In the genomic region with DNA sequence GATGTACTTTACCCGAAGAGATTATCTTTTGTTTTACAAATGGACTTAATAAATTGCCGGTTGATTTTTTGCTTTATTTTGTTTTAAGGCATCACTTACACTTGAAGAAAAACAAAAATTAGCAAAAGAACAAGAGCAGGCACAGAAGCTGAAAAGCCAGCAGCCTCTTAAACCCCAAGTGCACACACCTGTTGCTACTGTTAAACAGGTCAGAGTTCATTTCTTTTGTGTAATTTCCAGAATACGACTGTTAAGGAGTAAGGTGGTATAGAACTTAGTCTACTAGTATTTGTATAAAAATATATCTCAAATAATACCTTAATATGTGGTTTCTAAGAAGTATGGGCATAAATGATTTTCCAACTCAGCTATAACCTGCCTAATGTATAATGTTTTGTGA, we compare ENCODE assay signal across 23 cellular contexts. TPM values are rescaled to one million over a fixed set of nuclear protein-coding genes. Genes with fewer than 3 reads are reported as not detected.
"Had no signal": no experiment of that assay in that cellular context is flagged by ENCODE, and none has a peak within 500 bp of the region (broad histone marks: within the 10 kb centered on the region; RNA-seq: fewer than 3 reads in every experiment).

No MANE protein-coding gene starts in this region.

- H3K9me3 Mint-ChIP-seq: immature natural killer cell; memory B cell; stimulated activated naive B cell treated with anti-CD40 and anti-IgM and Interleukin-4, amounts not matched to agents 10 μg/mL and 1 μg/mL and 100 μg/mL, for 72 hours had no signal

- H3K9me3 ChIP-seq: colonic mucosa, esophagus squamous epithelium, psoas muscle, testis, tibial nerve had no signal

- ATAC-seq: psoas muscle; sciatic nerve; stimulated activated naive B cell treated with anti-CD40 and anti-IgM and Interleukin-4, amounts not matched to agents 10 μg/mL and 1 μg/mL and 100 μg/mL, for 72 hours; stimulated activated naive CD8-positive, alpha-beta T cell treated with anti-CD3 and anti-CD28 coated beads, Interleukin-15, amount 100 ng/mL, for 72 hours had no signal

- H3K4me1 Mint-ChIP-seq: immature natural killer cell; memory B cell; mesothelial cell of epicardium; naive B cell; nephron; stimulated activated naive B cell treated with anti-CD40 and anti-IgM and Interleukin-4, amounts not matched to agents 10 μg/mL and 1 μg/mL and 100 μg/mL, for 72 hours; stimulated activated naive CD8-positive, alpha-beta T cell treated with anti-CD3 and anti-CD28 coated beads, Interleukin-15, amount 100 ng/mL, for 72 hours had no signal

- H3K4me1 ChIP-seq: colonic mucosa, esophagus squamous epithelium, psoas muscle, testis had no signal

- H3K27me3 ChIP-seq: colonic mucosa, esophagus squamous epithelium, testis, tibial nerve had no signal

- FAIRE-seq: keratinocyte had no signal

- H3K27me3 Mint-ChIP-seq: memory B cell; naive B cell; stimulated activated naive B cell treated with anti-CD40 and anti-IgM and Interleukin-4, amounts not matched to agents 10 μg/mL and 1 μg/mL and 100 μg/mL, for 72 hours; stimulated activated naive CD8-positive, alpha-beta T cell treated with anti-CD3 and anti-CD28 coated beads, Interleukin-15, amount 100 ng/mL, for 72 hours had no signal

- H3K27ac Mint-ChIP-seq: immature natural killer cell; memory B cell; mesothelial cell of epicardium; naive B cell; nephron; stimulated activated naive B cell treated with anti-CD40 and anti-IgM and Interleukin-4, amounts not matched to agents 10 μg/mL and 1 μg/mL and 100 μg/mL, for 72 hours; stimulated activated naive CD8-positive, alpha-beta T cell treated with anti-CD3 and anti-CD28 coated beads, Interleukin-15, amount 100 ng/mL, for 72 hours had no signal

- H3K4me3 Mint-ChIP-seq: immature natural killer cell; memory B cell; mesothelial cell of epicardium; naive B cell; nephron; stimulated activated naive B cell treated with anti-CD40 and anti-IgM and Interleukin-4, amounts not matched to agents 10 μg/mL and 1 μg/mL and 100 μg/mL, for 72 hours; stimulated activated naive CD8-positive, alpha-beta T cell treated with anti-CD3 and anti-CD28 coated beads, Interleukin-15, amount 100 ng/mL, for 72 hours had no signal

- H3K4me3 ChIP-seq: colonic mucosa, esophagus squamous epithelium, psoas muscle, testis, tibial nerve had no signal

- H3K36me3 ChIP-seq: colonic mucosa had no signal

- H3K27ac ChIP-seq: colonic mucosa, esophagus squamous epithelium, psoas muscle, testis, tibial nerve had no signal

- DNase-seq: cerebellar nuclear complex; dermis blood vessel endothelial cell; esophagus squamous epithelium; foreskin fibroblast; immature natural killer cell; naive B cell; psoas muscle; retina; stimulated activated CD4-positive, alpha-beta T cell treated with anti-CD3 and anti-CD28 coated beads, Interleukin-2, amount 100 ng/mL, for 24 hours; stimulated activated CD4-positive, alpha-beta T cell treated with anti-CD3 and anti-CD28 coated beads, Interleukin-4, amount 100 ng/mL, for 4 hours; stimulated activated naive B cell treated with anti-CD40 and anti-IgM and Interleukin-4, amounts not matched to agents 10 μg/mL and 1 μg/mL and 100 μg/mL, for 72 hours; stimulated activated naive CD8-positive, alpha-beta T cell treated with anti-CD3 and anti-CD28 coated beads, Interleukin-15, amount 100 ng/mL, for 72 hours had no signal

RNA-seq across cellular contexts. Expression of a gene that starts 19.6 kb away (rescaled TPM):
- total RNA-seq: dermis blood vessel endothelial cell, epithelial cell of proximal tubule, esophagus squamous epithelium, lower leg skin, omental fat pad, psoas muscle, sciatic nerve, tibial nerve had no signal
- polyA plus RNA-seq: immature natural killer cell, keratinocyte had no signal
